In genomic region chr11:65890324-65891179, GRCh38 we compare ENCODE assay signal across 8 cellular contexts. TPM values are rescaled to one million over a fixed set of nuclear protein-coding genes. Genes with fewer than 3 reads are reported as not detected.
A peak's percentile ranks its signal among the peaks of the same experiment; 100 is the strongest.
DNase-seq lines count a peak whose midpoint lies in the region; ATAC-seq and TF ChIP-seq lines count a peak whose summit lies in the region.

CCDC85B (plus strand) TSS chr11:65890673; CDS start chr11:65890784, 111 bp downstream.

- H3K36me3 ChIP-seq in parathyroid adenoma (ENCODE audit: control insufficient read depth, insufficient read depth, low read length), result no peaks in the 10 kb centered on the region
- H3K36me3 ChIP-seq in thyroid gland, result peaks cover 0 to 3% of the 10 kb centered on the region in 2 donors

- H3K4me3 ChIP-seq in GM12864 (ENCODE audit: low read depth, low read length), result peak within 1 kb of the TSS; percentile 86
- peak within 1 kb of the TSS; percentile 68 for H3K4me3 ChIP-seq in parathyroid adenoma (ENCODE audit: low read depth, low read length)
- H3K4me3 ChIP-seq in thyroid gland (replicated peaks in 1 of 3), result peak within 1 kb of the TSS; percentile 31 to 66 (median 59)

- H3K9me3 ChIP-seq in parathyroid adenoma (ENCODE audit: control insufficient read depth, low read length), result no peaks in the 10 kb centered on the region
- H3K9me3 ChIP-seq in thyroid gland, result no peaks in the 10 kb centered on the region

- ATAC-seq in HG02759 (IDR thresholded peaks at IDR 0.05; ENCODE audit: unreplicated experiment), result peak; percentile 59
- ATAC-seq in Right ventricle myocardium inferior, result peak; percentile 85

- peak; percentile 77 to 94 for TF ChIP-seq POLR2A in thyroid gland (IDR thresholded peaks at IDR 0.05)

- TF ChIP-seq CTCF in GM12864 (IDR thresholded peaks at IDR 0.05; ENCODE audit: low read depth, low read length, missing control alignments) (no peak), parathyroid adenoma (IDR thresholded peaks at IDR 0.05) (no peak), thyroid gland (IDR thresholded peaks at IDR 0.05) (peak in 3 of 6 experiments; percentile 9 to 29 (median 11))

- no peaks in the 10 kb centered on the region for H3K79me2 ChIP-seq in parathyroid adenoma

- WGBS in thyroid gland, 2 donors, result 0 to 3% methylated on average over 6 to 23 of the region's 92 CpGs

- H3K27me3 ChIP-seq in parathyroid adenoma (ENCODE audit: control insufficient read depth, insufficient read depth, low read length) (no peaks in the 10 kb centered on the region), thyroid gland (no peaks in the 10 kb centered on the region)

- DNase-seq in GM12864 (ENCODE audit: low read depth) (peak; percentile 90), NCI-H1436 treated with DMSO at 0.1 percent for 48 hours (lab: John Stamatoyannopoulos, UW) (peak; percentile 69), SW480 (ENCODE audit: low spot score) (peak; percentile 92), Right ventricle myocardium inferior (ENCODE audit: missing footprints) (peak; percentile 99), thyroid gland (peak; percentile 98)
- DNase-seq in activated naive CD8-positive, alpha-beta T cell treated with anti-CD3 and anti-CD28 coated beads, Interleukin-2, amount 50 U/mL, for 16 hours (ENCODE audit: low read depth, low spot score), result peak; percentile 90

- intact Hi-C loops in Right ventricle myocardium inferior (cut with DNase I), result loop anchor here (1.0 kb wide), 1 partner anchor 26 kb away; no protein-coding TSS in a partner anchor
- intact Hi-C loops in thyroid gland (cut with DNase I), result no loop called here

- H3K9ac ChIP-seq in parathyroid adenoma, result no peak within 1 kb of the TSS

- H3K27ac ChIP-seq in parathyroid adenoma, result peak within 1 kb of the TSS; percentile 87
- peak within 1 kb of the TSS; percentile 83 to 97 (median 92) for H3K27ac ChIP-seq in thyroid gland

- peaks cover 8% of the 10 kb centered on the region for H3K4me1 ChIP-seq in parathyroid adenoma
- H3K4me1 ChIP-seq in thyroid gland, result peaks cover 34 to 55% of the 10 kb centered on the region in 2 donors

- H2AFZ ChIP-seq in parathyroid adenoma, result peak within 1 kb of the TSS; percentile 88

- peak within 1 kb of the TSS; percentile 82 for H3K4me2 ChIP-seq in parathyroid adenoma (ENCODE audit: low read length)

RNA-seq across cellular contexts. Expression of gene CCDC85B, which starts in this region (rescaled TPM):
- 29.6 TPM for total RNA-seq in Right ventricle myocardium inferior
- 10 to 100 TPM; 29.8 to 73.8 (median 42.9) TPM for total RNA-seq in thyroid gland

Comparison
In these comparisons a context has a peak if more than half of its experiments do, and no peak if none do; other contexts are left out.
1. Peak in every context shown above with its lines: DNase-seq, ATAC-seq, H3K4me3 ChIP-seq and H3K27ac ChIP-seq.